16 cellular contexts compared by ENCODE assay signal in genomic region chr13:38804536-38804935, GRCh38.
DNase-seq lines count a peak whose midpoint lies in the region; ATAC-seq, FAIRE-seq and TF ChIP-seq lines count a peak whose summit lies in the region.
"Had no signal": no experiment of that assay in that cellular context is flagged by ENCODE, and none has a peak within 500 bp of the region (broad histone marks: within the 10 kb centered on the region; RNA-seq: fewer than 3 reads in every experiment).

No MANE protein-coding gene starts in this region.

- DNase-seq in HT1080 (ENCODE audit: low read depth) (peak; percentile 86), astrocyte of the cerebellum (ENCODE audit: low read depth) (peak; percentile 23), globus pallidus (ENCODE audit: low spot score) (peak; percentile 44), renal cortical epithelial cell (ENCODE audit: low read depth) (peak; percentile 89), GM12892 (ENCODE audit: insufficient read length) (no peak)
- DNase-seq: activated CD4-positive, alpha-beta memory T cell treated with anti-CD3 and anti-CD28 coated beads for 36 hours; activated T-cell treated with anti-CD3 and anti-CD28 coated beads, Interleukin-2, amount 50 U/mL, for 48 hours; DMS 273 treated with DMSO at 0.1 percent for 48 hours; NCI-H526 treated with DMSO at 0.1 percent for 48 hours; OCI-M1; right lobe of liver; stimulated activated CD4-positive, alpha-beta T cell treated with anti-CD3 and anti-CD28 coated beads, Interleukin-2, amount 100 ng/mL, for 48 hours; testis had no signal

- TF ChIP-seq CTCF in astrocyte of the cerebellum (IDR thresholded peaks at IDR 0.05; ENCODE audit: low read depth, low read length, missing control alignments) = no peak

- no peak for FAIRE-seq in GM12892 (lab: Jason Lieb, UNC)

- ATAC-seq in HG02798 (IDR thresholded peaks at IDR 0.05; ENCODE audit: poor library complexity, unreplicated experiment) (no peak), GM19324 (IDR thresholded peaks at IDR 0.05; ENCODE audit: low FRiP score, unreplicated experiment) (no peak), GM19351 (IDR thresholded peaks at IDR 0.05; ENCODE audit: unreplicated experiment) (no peak)
- ATAC-seq: right lobe of liver had no signal

- H3K4me3 ChIP-seq in astrocyte of the cerebellum (ENCODE audit: low read depth, low read length) = no peak overlapping the region
- H3K4me3 ChIP-seq: right lobe of liver, testis had no signal

- TF ChIP-seq POLR2A in GM12892 (IDR thresholded peaks at IDR 0.05; ENCODE audit: low read depth, low read length) = no peak

- in situ Hi-C loops in astrocyte of the cerebellum (cut with HindIII; ENCODE audit: low sequenced_read_pairs) = no loop called here
